In the genomic region with DNA sequence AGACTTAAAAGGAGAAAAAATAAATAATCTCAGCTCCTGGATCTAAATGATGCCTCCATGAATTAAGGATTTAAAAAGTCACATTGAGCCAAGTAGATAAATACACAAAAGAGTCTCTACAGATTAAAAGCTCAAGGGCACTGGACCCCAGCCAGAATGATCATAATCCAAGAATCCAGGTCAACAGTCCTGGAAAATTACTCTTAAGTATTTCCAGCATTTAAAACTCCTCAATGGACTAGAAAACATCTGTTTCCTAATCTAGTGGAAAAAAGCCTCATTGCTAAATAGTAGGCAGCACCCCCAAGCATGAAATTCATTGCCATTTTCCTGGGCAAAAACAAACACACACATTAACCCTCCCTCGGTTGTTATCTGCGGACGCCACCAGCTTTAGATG, we compare ENCODE assay signal across 24 cellular contexts.
A peak's percentile ranks its signal among the peaks of the same experiment; 100 is the strongest.
DNase-seq lines count a peak whose midpoint lies in the region; ATAC-seq, FAIRE-seq and TF ChIP-seq lines count a peak whose summit lies in the region.
"Had no signal": no experiment of that assay in that cellular context is flagged by ENCODE, and none has a peak within 500 bp of the region (broad histone marks: within the 10 kb centered on the region; RNA-seq: fewer than 3 reads in every experiment).

No MANE protein-coding gene starts in this region.

- H3K4me1 ChIP-seq in adipocyte (ENCODE audit: control insufficient read depth, insufficient read depth, low read length): peaks cover 26% of the 10 kb centered on the region

- no peak for DNase-seq in left ventricle myocardium superior
- no peak for DNase-seq in Right ventricle myocardium superior
- DNase-seq in adipocyte (ENCODE audit: low read depth): peak; percentile 65
- no peak for DNase-seq in omental fat pad (ENCODE audit: low spot score)
- no peak for DNase-seq in activated CD4-positive, CD25-positive, alpha-beta regulatory T cell (lab: John Stamatoyannopoulos, UW)
- no peak for DNase-seq in HTR-8/SVneo (ENCODE audit: insufficient read length, low spot score)
- DNase-seq: activated CD4-positive, CD25-positive, alpha-beta regulatory T cell treated with anti-CD3 and anti-CD28 coated beads, Interleukin-2, amount 50 U/mL, for 72 hours; CD8-positive, alpha-beta memory T cell; DMS53; IMR-90; kidney; mesenchymal stem cell; MM.1S; naive thymus-derived CD4-positive, alpha-beta T cell; NCI-H2029; NCI-H446 treated with DMSO at 0.1 percent for 48 hours; SIG-M5; stimulated activated CD4-positive, alpha-beta T cell treated with anti-CD3 and anti-CD28 coated beads, Interleukin-4, amount 100 ng/mL, for 4 hours had no signal

- H3K9ac ChIP-seq in adipocyte (ENCODE audit: low read length): no peak overlapping the region

- no peaks in the 10 kb centered on the region for H3K9me3 ChIP-seq in adipocyte (ENCODE audit: control insufficient read depth, low read length)

- no peaks in the 10 kb centered on the region for H3K27me3 ChIP-seq in adipocyte (replicated peaks; ENCODE audit: control insufficient read depth, insufficient read depth, low read length)

- TF ChIP-seq CTCF in omental fat pad (IDR thresholded peaks at IDR 0.05): no peak

- FAIRE-seq in HTR-8/SVneo (lab: Jason Lieb, UNC): no peak
- FAIRE-seq: colon, kidney had no signal

- intact Hi-C loops in left ventricle myocardium superior (cut with micrococcal nuclease) (no loop called here), Right ventricle myocardium superior (cut with DNase I) (no loop called here)

- H3K4me3 ChIP-seq in adipocyte (ENCODE audit: low read length): no peak overlapping the region
- H3K4me3 ChIP-seq: smooth muscle cell had no signal

- ATAC-seq in left ventricle myocardium superior (peak; percentile 28), Right ventricle myocardium superior (ENCODE audit: poor library complexity) (no peak), omental fat pad (ENCODE audit: low FRiP score) (peak; percentile 55), GM18909 (IDR thresholded peaks at IDR 0.05; ENCODE audit: poor library complexity, unreplicated experiment) (no peak), GM21423 (IDR thresholded peaks at IDR 0.05; ENCODE audit: unreplicated experiment) (no peak)
- ATAC-seq: activated naive CD4-positive, alpha-beta T cell treated with anti-CD3 and anti-CD28 coated beads, Interleukin-2, amount 50 U/mL, for 72 hours; HCT116; naive thymus-derived CD4-positive, alpha-beta T cell had no signal

- H3K36me3 ChIP-seq in adipocyte (ENCODE audit: control insufficient read depth, insufficient read depth, low read length, severe bottlenecking): no peaks in the 10 kb centered on the region

Comparison
In these comparisons a context has a peak if more than half of its experiments do, and no peak if none do; other contexts are left out.
1. ATAC-seq: peak in left ventricle myocardium superior (single experiment) and omental fat pad (single experiment); none in Right ventricle myocardium superior (single experiment), GM18909 (single experiment) and GM21423 (single experiment).